Comparison of ENCODE assay signal across 9 cellular contexts in the genomic region with DNA sequence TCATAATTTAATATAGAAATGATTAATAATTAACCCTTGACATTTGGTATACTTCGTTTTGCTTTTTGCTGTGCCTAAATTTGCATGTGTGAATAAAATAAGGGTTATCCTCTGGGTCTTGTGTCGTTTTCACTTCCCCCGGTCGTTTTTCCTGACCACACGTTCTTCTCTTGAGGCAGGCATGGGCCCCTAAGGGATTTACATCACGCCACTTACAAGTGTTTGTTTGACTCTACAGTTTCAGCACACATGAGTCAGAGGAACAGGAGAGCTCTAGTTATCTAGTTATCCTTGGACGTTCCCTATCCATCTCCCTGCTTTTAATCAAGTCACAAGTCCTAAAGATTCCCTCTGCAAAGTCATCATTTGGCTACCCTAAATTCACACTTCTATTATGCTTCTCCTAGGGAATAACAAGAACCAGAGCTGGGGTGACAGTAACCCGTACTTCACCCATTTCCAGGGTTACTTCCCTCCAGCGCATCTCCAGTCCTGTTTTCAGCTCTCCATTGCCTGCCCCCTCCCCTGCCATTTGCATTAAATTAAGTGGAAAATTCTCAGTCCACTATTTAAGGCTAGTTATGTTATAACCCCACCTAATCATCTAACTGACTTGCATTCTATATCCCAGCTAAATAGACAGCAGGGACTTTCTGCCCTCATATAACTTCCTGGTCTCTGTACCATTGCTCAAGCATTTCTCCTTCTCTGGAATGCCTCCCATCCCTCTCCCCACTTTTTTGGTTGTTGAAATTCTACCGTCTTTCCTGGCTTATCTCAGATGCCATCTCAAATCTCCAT.
DNase-seq lines count a peak whose midpoint lies in the region; ATAC-seq and TF ChIP-seq lines count a peak whose summit lies in the region.
"Had no signal": no experiment of that assay in that cellular context is flagged by ENCODE, and none has a peak within 500 bp of the region (broad histone marks: within the 10 kb centered on the region; RNA-seq: fewer than 3 reads in every experiment).

No MANE protein-coding gene starts in this region.

- ATAC-seq in GM21381 (IDR thresholded peaks at IDR 0.05; ENCODE audit: unreplicated experiment) (peak; percentile 42), HG03439 (IDR thresholded peaks at IDR 0.05; ENCODE audit: unreplicated experiment) (peak; percentile 47), gastrocnemius medialis (no peak)

- H3K4me1 Mint-ChIP-seq in activated naive CD8-positive, alpha-beta T cell treated with anti-CD3 and anti-CD28 coated beads for 36 hours = peaks cover 44% of the 10 kb centered on the region

- H3K27me3 Mint-ChIP-seq in activated naive CD8-positive, alpha-beta T cell treated with anti-CD3 and anti-CD28 coated beads for 36 hours = no peaks in the 10 kb centered on the region

- peak; percentile 40 for DNase-seq in GM10248 (ENCODE audit: extremely low spot score)
- DNase-seq in fibroblast of mammary gland (ENCODE audit: low read depth) = peak; percentile 79
- no peak for DNase-seq in ascending aorta (ENCODE audit: low spot score in 2 of 2)
- no peak for DNase-seq in gastrocnemius medialis
- no peak for DNase-seq in GM23248
- DNase-seq in activated naive CD8-positive, alpha-beta T cell treated with anti-CD3 and anti-CD28 coated beads for 36 hours = no peak

- no peak overlapping the region for H3K4me3 Mint-ChIP-seq in activated naive CD8-positive, alpha-beta T cell treated with anti-CD3 and anti-CD28 coated beads for 36 hours

- no peak overlapping the region for H3K4me3 ChIP-seq in fibroblast of mammary gland (ENCODE audit: control insufficient read depth, low read depth, low read length)
- no peak overlapping the region for H3K4me3 ChIP-seq in ascending aorta
- H3K4me3 ChIP-seq in gastrocnemius medialis = no peak overlapping the region
- no peak overlapping the region for H3K4me3 ChIP-seq in GM23248
- H3K4me3 ChIP-seq: SJSA1 had no signal

- in situ Hi-C loops in gastrocnemius medialis (cut with MboI; ENCODE audit: low sequenced_read_pairs in 4 of 4) = no loop called here
- in situ Hi-C loops in GM23248 (cut with MboI) = no loop called here

- no peaks in the 10 kb centered on the region for H3K36me3 ChIP-seq in ascending aorta
- no peaks in the 10 kb centered on the region for H3K36me3 ChIP-seq in gastrocnemius medialis
- no peaks in the 10 kb centered on the region for H3K36me3 ChIP-seq in GM23248 (ENCODE audit: low read depth)
- H3K36me3 ChIP-seq: SJSA1 had no signal

- no peaks in the 10 kb centered on the region for H3K27me3 ChIP-seq in ascending aorta
- H3K27me3 ChIP-seq in gastrocnemius medialis = no peaks in the 10 kb centered on the region
- no peaks in the 10 kb centered on the region for H3K27me3 ChIP-seq in GM23248 (replicated peaks; ENCODE audit: insufficient read depth)
- H3K27me3 ChIP-seq: SJSA1 had no signal

- H3K79me2 ChIP-seq in GM23248 (ENCODE audit: insufficient read depth) = no peaks in the 10 kb centered on the region

- TF ChIP-seq CTCF in GM10248 (IDR thresholded peaks at IDR 0.05; ENCODE audit: control extremely low read depth, extremely low read depth, low read depth, missing control alignments) (no peak), fibroblast of mammary gland (conservative IDR thresholded peaks at IDR 0.05; ENCODE audit: control insufficient read depth, insufficient read depth, low read depth, low read length) (no peak), ascending aorta (IDR thresholded peaks at IDR 0.05) (no peak), gastrocnemius medialis (IDR thresholded peaks at IDR 0.05 in 4 of 5, conservative IDR thresholded peaks at IDR 0.05 in 1 of 5) (no peak)

- no peaks in the 10 kb centered on the region for H3F3A ChIP-seq in GM23248 (ENCODE audit: insufficient read depth)

- H3K9ac ChIP-seq in GM23248 = no peak overlapping the region

- WGBS in GM23248 (ENCODE audit: low coverage in 1 of 2, low lambda C conversion rate in 2 of 2, missing lambda C conversion rate in 2 of 2), 2 experiments = 81 to 82% methylated on average over 10 of the region's 10 CpGs

- H3K9me2 ChIP-seq in GM23248 (ENCODE audit: insufficient read depth) = no peaks in the 10 kb centered on the region

- H3K4me1 ChIP-seq in ascending aorta = peaks cover 0 to under 1% of the 10 kb centered on the region in 2 donors
- no peaks in the 10 kb centered on the region for H3K4me1 ChIP-seq in gastrocnemius medialis
- no peaks in the 10 kb centered on the region for H3K4me1 ChIP-seq in GM23248 (ENCODE audit: insufficient read depth)

- no peak for TF ChIP-seq POLR2A in gastrocnemius medialis (IDR thresholded peaks at IDR 0.05)

- intact Hi-C loops in ascending aorta (cut with DNase I) (no loop called here), gastrocnemius medialis (cut with DNase I; ENCODE audit: low total_unique reads) (no loop called here)

- H3K27ac ChIP-seq in ascending aorta (no peak overlapping the region), gastrocnemius medialis (no peak overlapping the region), GM23248 (no peak overlapping the region)
- H3K27ac ChIP-seq: SJSA1 had no signal

- no peaks in the 10 kb centered on the region for H4K20me1 ChIP-seq in GM23248 (ENCODE audit: insufficient read depth)

- CTCF ChIA-PET in GM10248 (lab: Yijun Ruan, JAX) = interaction anchor here (1.0 to 2.9 kb wide), 5 partner anchors 9 to 44 kb away, joined by 3 to 9 read pairs (median 6); no protein-coding TSS in a partner anchor

- no peak overlapping the region for H3K27ac Mint-ChIP-seq in activated naive CD8-positive, alpha-beta T cell treated with anti-CD3 and anti-CD28 coated beads for 36 hours

- H3K36me3 Mint-ChIP-seq in activated naive CD8-positive, alpha-beta T cell treated with anti-CD3 and anti-CD28 coated beads for 36 hours = peaks cover 4% of the 10 kb centered on the region

- POLR2A ChIA-PET in GM10248 (lab: Yijun Ruan, JAX) = interaction anchor here (0.7 kb wide), 1 partner anchor 690 kb away, joined by 4 read pairs; a partner anchor contains a TSS

- H2AFZ ChIP-seq in GM23248 = no peak overlapping the region

- H3K9me3 Mint-ChIP-seq in activated naive CD8-positive, alpha-beta T cell treated with anti-CD3 and anti-CD28 coated beads for 36 hours = peaks cover 5% of the 10 kb centered on the region

- no peak overlapping the region for H3K4me2 ChIP-seq in GM23248 (ENCODE audit: unreplicated experiment)

- H3K9me3 ChIP-seq in ascending aorta (no peaks in the 10 kb centered on the region), gastrocnemius medialis (no peaks in the 10 kb centered on the region), GM23248 (ENCODE audit: low read depth) (no peaks in the 10 kb centered on the region)
- H3K9me3 ChIP-seq: SJSA1 had no signal

Comparison
In these comparisons a context has a peak if more than half of its experiments do, and no peak if none do; other contexts are left out.
1. DNase-seq: peak in GM10248 (single experiment) and fibroblast of mammary gland (single experiment); none in ascending aorta (0 of 2), gastrocnemius medialis (0 of 2), GM23248 (single experiment) and activated naive CD8-positive, alpha-beta T cell treated with anti-CD3 and anti-CD28 coated beads for 36 hours (single experiment).
2. ATAC-seq: peak in GM21381 (single experiment) and HG03439 (single experiment); none in gastrocnemius medialis (0 of 2).